Comparison of ENCODE assay signal across 1 cellular context in the genomic region with DNA sequence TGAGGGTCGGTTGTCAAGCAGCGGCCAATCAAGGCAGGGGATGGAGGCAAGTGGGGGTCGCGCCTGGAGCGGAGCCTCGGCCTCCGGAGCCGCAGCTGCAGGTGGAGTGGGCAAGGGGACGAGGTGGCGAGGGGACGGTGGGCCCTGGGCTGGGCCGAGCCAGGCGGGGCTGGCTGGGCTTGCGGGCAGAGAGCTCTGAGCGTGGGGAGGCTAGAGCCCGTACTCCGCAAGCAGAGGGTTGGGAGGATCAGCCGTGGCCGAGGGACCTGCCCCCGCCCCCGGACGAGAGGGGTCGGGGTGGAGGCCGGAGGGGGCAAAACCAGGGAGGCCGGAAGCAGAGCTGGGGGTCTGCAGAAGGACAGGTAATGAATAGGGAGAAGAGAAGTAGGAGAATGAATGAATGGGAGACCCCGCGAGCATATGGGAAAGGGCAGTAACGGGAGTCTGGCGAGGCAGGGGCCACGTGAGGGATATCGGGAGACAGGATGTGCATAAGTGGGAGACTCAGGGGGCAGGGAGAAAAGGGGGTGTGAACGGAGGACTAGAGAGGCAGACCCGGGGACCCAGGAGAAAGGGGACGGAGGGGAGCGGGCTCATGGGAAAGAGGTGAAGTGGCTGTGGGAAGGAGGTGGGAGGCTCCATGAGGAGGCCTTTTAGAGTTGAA.
TF ChIP-seq lines count a peak whose summit lies in the region.

A gene with protein sequence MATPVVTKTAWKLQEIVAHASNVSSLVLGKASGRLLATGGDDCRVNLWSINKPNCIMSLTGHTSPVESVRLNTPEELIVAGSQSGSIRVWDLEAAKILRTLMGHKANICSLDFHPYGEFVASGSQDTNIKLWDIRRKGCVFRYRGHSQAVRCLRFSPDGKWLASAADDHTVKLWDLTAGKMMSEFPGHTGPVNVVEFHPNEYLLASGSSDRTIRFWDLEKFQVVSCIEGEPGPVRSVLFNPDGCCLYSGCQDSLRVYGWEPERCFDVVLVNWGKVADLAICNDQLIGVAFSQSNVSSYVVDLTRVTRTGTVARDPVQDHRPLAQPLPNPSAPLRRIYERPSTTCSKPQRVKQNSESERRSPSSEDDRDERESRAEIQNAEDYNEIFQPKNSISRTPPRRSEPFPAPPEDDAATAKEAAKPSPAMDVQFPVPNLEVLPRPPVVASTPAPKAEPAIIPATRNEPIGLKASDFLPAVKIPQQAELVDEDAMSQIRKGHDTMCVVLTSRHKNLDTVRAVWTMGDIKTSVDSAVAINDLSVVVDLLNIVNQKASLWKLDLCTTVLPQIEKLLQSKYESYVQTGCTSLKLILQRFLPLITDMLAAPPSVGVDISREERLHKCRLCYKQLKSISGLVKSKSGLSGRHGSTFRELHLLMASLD (plus strand): TSS at position 16 of the 664 bp plus-strand sequence. CDS start 1,474 bp downstream, outside the sequence.

TF ChIP-seq in HepG2, 621 proteins besides CTCF, POLR2A, EP300 and RAD21 (continued from another document and continues in another):
- TF ChIP-seq JDP2 (CRISPR knock-in tag; IDR thresholded peaks at IDR 0.05; ENCODE audit: borderline replicate concordance) (no peak), NBN (conservative IDR thresholded peaks at IDR 0.05) (no peak), KLF13 (CRISPR knock-in tag; IDR thresholded peaks at IDR 0.05) (peak; percentile 65; the same call in 1 of the 2 replicates), ZNF44 (CRISPR knock-in tag; IDR thresholded peaks at IDR 0.05) (no peak), ZNF768 (CRISPR knock-in tag; IDR thresholded peaks at IDR 0.05) (peak; percentile 71; the same call in 1 of the 2 replicates), SRSF1 (optimal IDR thresholded peaks at IDR 0.05; ENCODE audit: low read depth, low read length) (peak; percentile 63), ZNF792 (CRISPR knock-in tag; IDR thresholded peaks at IDR 0.05) (no peak), POGK (CRISPR knock-in tag; conservative IDR thresholded peaks at IDR 0.05) (no peak), ZNF607 (CRISPR knock-in tag; IDR thresholded peaks at IDR 0.05; ENCODE audit: borderline replicate concordance) (no peak), RARA (CRISPR knock-in tag; IDR thresholded peaks at IDR 0.05) (no peak), MAF1 (CRISPR knock-in tag; IDR thresholded peaks at IDR 0.05; ENCODE audit: borderline replicate concordance) (no peak), ZNF460 (CRISPR knock-in tag; IDR thresholded peaks at IDR 0.05; ENCODE audit: borderline replicate concordance) (no peak), DMTF1 (CRISPR knock-in tag; IDR thresholded peaks at IDR 0.05) (no peak), ZNF543 (CRISPR knock-in tag; IDR thresholded peaks at IDR 0.05) (peak; percentile 78; the same call in 1 of the 2 replicates), ZBTB34 (CRISPR knock-in tag; IDR thresholded peaks at IDR 0.05) (no peak), IRX3 (CRISPR knock-in tag; IDR thresholded peaks at IDR 0.05; ENCODE audit: borderline replicate concordance, low read depth) (no peak), GLI4 (CRISPR knock-in tag; IDR thresholded peaks at IDR 0.05; ENCODE audit: borderline replicate concordance) (no peak), DMAP1 (CRISPR knock-in tag; IDR thresholded peaks at IDR 0.05) (no peak; the same call in none of the 2 replicates), BCL6 (CRISPR knock-in tag; IDR thresholded peaks at IDR 0.05) (peak; percentile 17; the same call in 1 of the 2 replicates), MAFK (conservative IDR thresholded peaks at IDR 0.05 in 1 of 2, IDR thresholded peaks at IDR 0.05 in 1 of 2; ENCODE audit: low read length in 2 of 2) (no peak), ISL2 (CRISPR knock-in tag; IDR thresholded peaks at IDR 0.05) (no peak; the same call in 1 of the 2 replicates), THAP11 (CRISPR knock-in tag; IDR thresholded peaks at IDR 0.05) (no peak), HES4 (CRISPR knock-in tag; IDR thresholded peaks at IDR 0.05; ENCODE audit: borderline replicate concordance) (0 out of 2 replicates have a peak, but pooled peaks have one; percentile 47), CBX2 (IDR thresholded peaks at IDR 0.05; ENCODE audit: low read depth, low read length) (no peak), CBX2 (CRISPR knock-in tag; IDR thresholded peaks at IDR 0.05; ENCODE audit: low read depth) (no peak), NFAT5 (CRISPR knock-in tag; IDR thresholded peaks at IDR 0.05) (no peak), ZBTB38 (CRISPR knock-in tag; IDR thresholded peaks at IDR 0.05) (no peak), RNF2 (conservative IDR thresholded peaks at IDR 0.05; ENCODE audit: low read depth) (0 out of 2 replicates have a peak, but pooled peaks have one; percentile 26), BORCS8-MEF2B (CRISPR knock-in tag; IDR thresholded peaks at IDR 0.05) (no peak)
- TF ChIP-seq, protein P1, sequence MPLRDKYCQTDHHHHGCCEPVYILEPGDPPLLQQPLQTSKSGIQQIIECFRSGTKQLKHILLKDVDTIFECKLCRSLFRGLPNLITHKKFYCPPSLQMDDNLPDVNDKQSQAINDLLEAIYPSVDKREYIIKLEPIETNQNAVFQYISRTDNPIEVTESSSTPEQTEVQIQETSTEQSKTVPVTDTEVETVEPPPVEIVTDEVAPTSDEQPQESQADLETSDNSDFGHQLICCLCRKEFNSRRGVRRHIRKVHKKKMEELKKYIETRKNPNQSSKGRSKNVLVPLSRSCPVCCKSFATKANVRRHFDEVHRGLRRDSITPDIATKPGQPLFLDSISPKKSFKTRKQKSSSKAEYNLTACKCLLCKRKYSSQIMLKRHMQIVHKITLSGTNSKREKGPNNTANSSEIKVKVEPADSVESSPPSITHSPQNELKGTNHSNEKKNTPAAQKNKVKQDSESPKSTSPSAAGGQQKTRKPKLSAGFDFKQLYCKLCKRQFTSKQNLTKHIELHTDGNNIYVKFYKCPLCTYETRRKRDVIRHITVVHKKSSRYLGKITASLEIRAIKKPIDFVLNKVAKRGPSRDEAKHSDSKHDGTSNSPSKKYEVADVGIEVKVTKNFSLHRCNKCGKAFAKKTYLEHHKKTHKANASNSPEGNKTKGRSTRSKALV (CRISPR knock-in tag; IDR thresholded peaks at IDR 0.05) = no peak
- TF ChIP-seq, protein P2, sequence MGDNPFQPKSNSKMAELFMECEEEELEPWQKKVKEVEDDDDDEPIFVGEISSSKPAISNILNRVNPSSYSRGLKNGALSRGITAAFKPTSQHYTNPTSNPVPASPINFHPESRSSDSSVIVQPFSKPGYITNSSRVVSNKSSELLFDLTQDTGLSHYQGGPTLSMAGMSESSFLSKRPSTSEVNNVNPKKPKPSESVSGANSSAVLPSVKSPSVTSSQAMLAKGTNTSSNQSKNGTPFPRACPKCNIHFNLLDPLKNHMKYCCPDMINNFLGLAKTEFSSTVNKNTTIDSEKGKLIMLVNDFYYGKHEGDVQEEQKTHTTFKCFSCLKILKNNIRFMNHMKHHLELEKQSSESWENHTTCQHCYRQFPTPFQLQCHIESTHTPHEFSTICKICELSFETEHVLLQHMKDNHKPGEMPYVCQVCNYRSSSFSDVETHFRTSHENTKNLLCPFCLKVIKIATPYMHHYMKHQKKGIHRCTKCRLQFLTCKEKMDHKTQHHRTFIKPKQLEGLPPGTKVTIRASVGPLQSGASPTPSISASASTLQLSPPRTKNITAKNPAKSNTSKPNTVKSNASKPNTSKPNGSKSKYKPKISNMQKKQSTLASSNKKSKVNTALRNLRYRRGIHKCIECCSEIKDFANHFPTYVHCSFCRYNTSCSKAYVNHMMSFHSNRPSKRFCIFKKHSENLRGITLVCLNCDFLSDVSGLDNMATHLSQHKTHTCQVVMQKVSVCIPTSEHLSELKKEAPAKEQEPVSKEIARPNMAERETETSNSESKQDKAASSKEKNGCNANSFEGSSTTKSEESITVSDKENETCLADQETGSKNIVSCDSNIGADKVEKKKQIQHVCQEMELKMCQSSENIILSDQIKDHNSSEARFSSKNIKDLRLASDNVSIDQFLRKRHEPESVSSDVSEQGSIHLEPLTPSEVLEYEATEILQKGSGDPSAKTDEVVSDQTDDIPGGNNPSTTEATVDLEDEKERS (CRISPR knock-in tag; IDR thresholded peaks at IDR 0.05) = no peak
- TF ChIP-seq, protein P3, sequence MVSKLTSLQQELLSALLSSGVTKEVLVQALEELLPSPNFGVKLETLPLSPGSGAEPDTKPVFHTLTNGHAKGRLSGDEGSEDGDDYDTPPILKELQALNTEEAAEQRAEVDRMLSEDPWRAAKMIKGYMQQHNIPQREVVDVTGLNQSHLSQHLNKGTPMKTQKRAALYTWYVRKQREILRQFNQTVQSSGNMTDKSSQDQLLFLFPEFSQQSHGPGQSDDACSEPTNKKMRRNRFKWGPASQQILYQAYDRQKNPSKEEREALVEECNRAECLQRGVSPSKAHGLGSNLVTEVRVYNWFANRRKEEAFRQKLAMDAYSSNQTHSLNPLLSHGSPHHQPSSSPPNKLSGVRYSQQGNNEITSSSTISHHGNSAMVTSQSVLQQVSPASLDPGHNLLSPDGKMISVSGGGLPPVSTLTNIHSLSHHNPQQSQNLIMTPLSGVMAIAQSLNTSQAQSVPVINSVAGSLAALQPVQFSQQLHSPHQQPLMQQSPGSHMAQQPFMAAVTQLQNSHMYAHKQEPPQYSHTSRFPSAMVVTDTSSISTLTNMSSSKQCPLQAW (CRISPR knock-in tag; IDR thresholded peaks at IDR 0.05) = no peak; the same call in none of the 2 replicates
- TF ChIP-seq, protein P4, sequence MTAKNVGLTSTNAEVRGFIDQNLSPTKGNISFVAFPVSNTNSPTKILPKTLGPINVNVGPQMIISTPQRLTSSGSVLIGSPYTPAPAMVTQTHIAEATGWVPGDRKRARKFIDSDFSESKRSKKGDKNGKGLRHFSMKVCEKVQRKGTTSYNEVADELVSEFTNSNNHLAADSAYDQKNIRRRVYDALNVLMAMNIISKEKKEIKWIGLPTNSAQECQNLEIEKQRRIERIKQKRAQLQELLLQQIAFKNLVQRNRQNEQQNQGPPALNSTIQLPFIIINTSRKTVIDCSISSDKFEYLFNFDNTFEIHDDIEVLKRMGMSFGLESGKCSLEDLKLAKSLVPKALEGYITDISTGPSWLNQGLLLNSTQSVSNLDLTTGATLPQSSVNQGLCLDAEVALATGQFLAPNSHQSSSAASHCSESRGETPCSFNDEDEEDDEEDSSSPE (CRISPR knock-in tag; IDR thresholded peaks at IDR 0.05) = no peak
